In the genomic region with DNA sequence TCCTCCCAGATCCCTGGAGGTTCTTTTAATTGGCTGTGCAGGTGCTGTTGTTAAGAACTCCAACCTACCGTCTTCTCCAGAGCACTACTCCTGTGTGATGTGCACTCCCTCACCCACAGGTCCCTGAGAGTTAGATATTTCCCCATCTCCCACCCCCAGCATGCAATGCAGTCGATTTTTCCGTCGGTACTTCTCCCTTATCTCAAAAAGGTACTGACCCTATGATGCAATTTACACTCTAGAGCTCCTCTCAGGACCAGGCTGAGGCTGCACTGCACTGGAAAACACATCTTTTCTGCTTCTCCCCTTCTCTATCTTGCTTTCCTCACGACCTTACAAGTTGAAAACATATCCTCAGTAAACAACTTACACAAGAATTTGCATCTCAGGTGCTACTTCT, we compare ENCODE assay signal across 25 cellular contexts.
DNase-seq lines count a peak whose midpoint lies in the region; ATAC-seq and TF ChIP-seq lines count a peak whose summit lies in the region.
"Had no signal": no experiment of that assay in that cellular context is flagged by ENCODE, and none has a peak within 500 bp of the region (broad histone marks: within the 10 kb centered on the region; RNA-seq: fewer than 3 reads in every experiment).

No MANE protein-coding gene starts in this region.

- dilution Hi-C loops in IMR-90 (cut with HindIII; ENCODE audit: low sequenced_read_pairs, unreplicated experiment): no loop called here

- ATAC-seq in IMR-90 (ENCODE audit: low read depth) (no peak), right lobe of liver (peak in 3 of 4 donors; percentile 32 to 52 (median 44)), foreskin keratinocyte (no peak)
- ATAC-seq: GM12878 had no signal

- 67% methylated on average over 3 of the region's 5 CpGs; no CpG with 5 or more reads in 1 of the 2 experiments for WGBS in IMR-90 (ENCODE audit: extremely low coverage in 2 of 2, insufficient read length in 1 of 2), 2 experiments
- 31% methylated on average over 5 of the region's 5 CpGs for WGBS in right lobe of liver (ENCODE audit: insufficient coverage, low coverage, low lambda C conversion rate, missing lambda C conversion rate)
- 58 to 72% (median 68%) methylated on average over 5 of the region's 5 CpGs for WGBS in ovary, 3 donors

- TF ChIP-seq POLR2A in IMR-90 (IDR thresholded peaks at IDR 0.05; ENCODE audit: low read depth, low read length): no peak
- TF ChIP-seq POLR2A in right lobe of liver (IDR thresholded peaks at IDR 0.05): no peak
- TF ChIP-seq POLR2A in ovary (IDR thresholded peaks at IDR 0.05): no peak

- H2AK5ac ChIP-seq in IMR-90 (ENCODE audit: low read depth, low read length): no peak overlapping the region

- H2BK15ac ChIP-seq in IMR-90 (ENCODE audit: low read depth, low read length): no peak overlapping the region

- no peak overlapping the region for H4K8ac ChIP-seq in IMR-90 (ENCODE audit: low read depth in 2 of 2, low read length in 2 of 2)

- H3K9me3 Mint-ChIP-seq in Caco-2 (ENCODE audit: unreplicated experiment): peaks cover 9% of the 10 kb centered on the region
- H3K9me3 Mint-ChIP-seq in nephron: peaks cover 5% of the 10 kb centered on the region

- no peak overlapping the region for H4K91ac ChIP-seq in IMR-90 (ENCODE audit: insufficient read depth, low read depth, low read length)

- H3K4me2 ChIP-seq in IMR-90 (ENCODE audit: low read depth, low read length): no peak overlapping the region
- H3K4me2 ChIP-seq: BLaER1 had no signal

- in situ Hi-C loops in IMR-90 (cut with MboI; ENCODE audit: low sequenced_read_pairs): no loop called here

- peak in 1 of 2 experiments; percentile 19 for DNase-seq in Caco-2
- DNase-seq in IMR-90: no peak
- no peak for DNase-seq in right lobe of liver
- DNase-seq in ovary: no peak
- no peak for DNase-seq in effector CD8-positive, alpha-beta T cell (lab: John Stamatoyannopoulos, UW)
- DNase-seq in foreskin keratinocyte: no peak
- DNase-seq: 8988T; ACHN; BE2C; C1 segment of cervical spinal cord; Calu3; CD4-positive, alpha-beta memory T cell; CD4-positive, CD25-positive, alpha-beta regulatory T cell; CD8-positive, alpha-beta memory T cell; COR-L47; DMS 273 treated with DMSO at 0.1 percent for 48 hours; DMS153; DMS53; DMS79; DND-41; GDM1 had no signal

- H3K9me3 ChIP-seq in Caco-2 (no peaks in the 10 kb centered on the region), IMR-90 (ENCODE audit: control insufficient read depth, insufficient read depth, low read length) (peaks cover 9% of the 10 kb centered on the region), right lobe of liver (no peaks in the 10 kb centered on the region), ovary (no peaks in the 10 kb centered on the region)
- H3K9me3 ChIP-seq: BE2C had no signal

- no peak overlapping the region for H3K18ac ChIP-seq in IMR-90 (ENCODE audit: low read depth, low read length)

- H3K36me3 Mint-ChIP-seq in Caco-2 (ENCODE audit: insufficient read depth, unreplicated experiment) (peaks cover 6% of the 10 kb centered on the region), nephron (ENCODE audit: low read depth) (peaks cover 4% of the 10 kb centered on the region)
- H3K36me3 Mint-ChIP-seq: CD14-positive monocyte; CD4-positive, alpha-beta memory T cell; CD4-positive, CD25-positive, alpha-beta regulatory T cell; CD8-positive, alpha-beta memory T cell had no signal

- H2AFZ ChIP-seq in IMR-90 (replicated peaks; ENCODE audit: low read length, poor library complexity): no peak overlapping the region

- no peak for TF ChIP-seq CTCF in Caco-2 (IDR thresholded peaks at IDR 0.05; ENCODE audit: insufficient read depth in 1 of 2, low read depth in 1 of 2, low read length in 1 of 2, severe bottlenecking in 1 of 2, unreplicated experiment in 1 of 2)
- TF ChIP-seq CTCF in IMR-90 (conservative IDR thresholded peaks at IDR 0.05; ENCODE audit: low read depth, low read length): no peak
- TF ChIP-seq CTCF in right lobe of liver (IDR thresholded peaks at IDR 0.05): no peak
- TF ChIP-seq CTCF in nephron (IDR thresholded peaks at IDR 0.05; ENCODE audit: unreplicated experiment in 3 of 3): no peak
- TF ChIP-seq CTCF in ovary (IDR thresholded peaks at IDR 0.05): no peak
- no peak for TF ChIP-seq CTCF in foreskin keratinocyte (conservative IDR thresholded peaks at IDR 0.05)

- peak overlapping the region; percentile 29 for H3K27ac Mint-ChIP-seq in Caco-2 (ENCODE audit: unreplicated experiment)
- peak overlapping the region in 2 of 3 experiments; percentile 75 to 76 for H3K27ac Mint-ChIP-seq in nephron
- H3K27ac Mint-ChIP-seq: CD14-positive monocyte; CD4-positive, alpha-beta memory T cell; CD4-positive, CD25-positive, alpha-beta regulatory T cell; CD8-positive, alpha-beta memory T cell had no signal

- H3K9me1 ChIP-seq in IMR-90 (ENCODE audit: insufficient read depth, low read length): no peaks in the 10 kb centered on the region

- H2BK5ac ChIP-seq in IMR-90 (ENCODE audit: low read depth, low read length, poor library complexity, severe bottlenecking): no peak overlapping the region

- H4K5ac ChIP-seq in IMR-90 (ENCODE audit: low read depth, low read length): no peak overlapping the region

- BruUV-seq in Caco-2 (replicated peaks; lab: Mats Ljungman, UMichigan) (no TSS peak), IMR-90 (replicated peaks; lab: Mats Ljungman, UMichigan) (no TSS peak)

- CTCF ChIA-PET in Caco-2 (lab: Charles Lee): interaction anchor here (0.6 kb wide), 2 partner anchors 731 to 831 kb away, joined by 4 to 5 read pairs; no protein-coding TSS in a partner anchor
- CTCF ChIA-PET in IMR-90 (lab: Yijun Ruan, JAX): no interaction called here

- H3K4me1 ChIP-seq in Caco-2 (peaks cover 20% of the 10 kb centered on the region; the same call in 1 of the 2 replicates), IMR-90 (ENCODE audit: control insufficient read depth, insufficient read depth, low read length) (peaks cover 4% of the 10 kb centered on the region; the same call in 1 of the 2 replicates), right lobe of liver (no peaks in the 10 kb centered on the region), ovary (ENCODE audit: insufficient read depth) (no peaks in the 10 kb centered on the region), foreskin keratinocyte (no peaks in the 10 kb centered on the region)

- peaks cover 34% of the 10 kb centered on the region for H3K4me1 Mint-ChIP-seq in Caco-2 (ENCODE audit: low read depth, unreplicated experiment)
- peaks cover 67% of the 10 kb centered on the region for H3K4me1 Mint-ChIP-seq in nephron
- H3K4me1 Mint-ChIP-seq: CD14-positive monocyte; CD4-positive, alpha-beta memory T cell; CD4-positive, CD25-positive, alpha-beta regulatory T cell; CD8-positive, alpha-beta memory T cell had no signal

- H3K27me3 Mint-ChIP-seq in Caco-2 (ENCODE audit: insufficient read depth, unreplicated experiment) (no peaks in the 10 kb centered on the region), nephron (ENCODE audit: low read depth) (no peaks in the 10 kb centered on the region)
- H3K27me3 Mint-ChIP-seq: CD4-positive, alpha-beta memory T cell; CD4-positive, CD25-positive, alpha-beta regulatory T cell had no signal

- no peak for TF ChIP-seq EP300 in ovary (IDR thresholded peaks at IDR 0.05)

- no peak overlapping the region for H3K14ac ChIP-seq in IMR-90 (replicated peaks; ENCODE audit: low read depth, low read length)

- H3K79me1 ChIP-seq in IMR-90 (ENCODE audit: low read depth in 1 of 2, low read length in 2 of 2): no peaks in the 10 kb centered on the region

- H3K27me3 ChIP-seq in Caco-2 (replicated peaks; ENCODE audit: control insufficient read depth, insufficient read depth, low read length) (no peaks in the 10 kb centered on the region), IMR-90 (ENCODE audit: control insufficient read depth, insufficient read depth, low read length) (no peaks in the 10 kb centered on the region), right lobe of liver (no peaks in the 10 kb centered on the region), ovary (no peaks in the 10 kb centered on the region), foreskin keratinocyte (no peaks in the 10 kb centered on the region)
- H3K27me3 ChIP-seq: BE2C, BLaER1 had no signal

- H4K20me1 ChIP-seq in IMR-90 (ENCODE audit: insufficient read depth, low read length): no peaks in the 10 kb centered on the region
- H4K20me1 ChIP-seq: BLaER1 had no signal

- H3K9ac ChIP-seq in IMR-90 (ENCODE audit: low read depth, low read length): no peak overlapping the region
- H3K9ac ChIP-seq: BLaER1 had no signal

- no peak overlapping the region for H3K27ac ChIP-seq in IMR-90 (ENCODE audit: insufficient read depth, low read length)
- no peak overlapping the region for H3K27ac ChIP-seq in right lobe of liver
- H3K27ac ChIP-seq in ovary: no peak overlapping the region
- H3K27ac ChIP-seq in foreskin keratinocyte: no peak overlapping the region
- H3K27ac ChIP-seq: BLaER1 had no signal

- H2BK120ac ChIP-seq in IMR-90 (ENCODE audit: low read depth, low read length): no peak overlapping the region

- POLR2A ChIA-PET in Caco-2 (lab: Charles Lee) (no interaction called here), IMR-90 (lab: Charles Lee; ENCODE audit: unreplicated experiment) (no interaction called here)

- H2BK20ac ChIP-seq in IMR-90 (ENCODE audit: low read depth, low read length): no peak overlapping the region

- H3K36me3 ChIP-seq in Caco-2 (ENCODE audit: control insufficient read depth, insufficient read depth, low read length) (no peaks in the 10 kb centered on the region), IMR-90 (ENCODE audit: control insufficient read depth, insufficient read depth, low read length) (no peaks in the 10 kb centered on the region), right lobe of liver (no peaks in the 10 kb centered on the region), ovary (no peaks in the 10 kb centered on the region)
- H3K36me3 ChIP-seq: BE2C, BLaER1 had no signal

- H2AK9ac ChIP-seq in IMR-90 (replicated peaks; ENCODE audit: low read depth, low read length, poor library complexity): no peak overlapping the region

- no peak overlapping the region for H3K23ac ChIP-seq in IMR-90 (ENCODE audit: low read depth, low read length)

- H3K4ac ChIP-seq in IMR-90 (ENCODE audit: low read depth, low read length): no peak overlapping the region

- TF ChIP-seq RAD21 in IMR-90 (IDR thresholded peaks at IDR 0.05; ENCODE audit: low read length): no peak

- intact Hi-C loops in Caco-2 (cut with micrococcal nuclease; ENCODE audit: unreplicated experiment): no loop called here
- intact Hi-C loops in IMR-90 (cut with micrococcal nuclease): no loop called here
- intact Hi-C loops in right lobe of liver (cut with DNase I): no loop called here
- intact Hi-C loops in ovary (cut with DNase I): no loop called here

- no peak overlapping the region for H3K4me3 Mint-ChIP-seq in Caco-2 (ENCODE audit: unreplicated experiment)
- H3K4me3 Mint-ChIP-seq in nephron: no peak overlapping the region
- H3K4me3 Mint-ChIP-seq: CD14-positive monocyte; CD4-positive, alpha-beta memory T cell; CD4-positive, CD25-positive, alpha-beta regulatory T cell; CD8-positive, alpha-beta memory T cell had no signal

- no peak overlapping the region for H3K4me3 ChIP-seq in Caco-2 (ENCODE audit: low read depth, low read length)
- no peak overlapping the region for H3K4me3 ChIP-seq in IMR-90 (ENCODE audit: insufficient read depth, low read depth, low read length)
- H3K4me3 ChIP-seq in right lobe of liver: no peak overlapping the region
- H3K4me3 ChIP-seq in ovary: no peak overlapping the region
- H3K4me3 ChIP-seq: BLaER1, GM12878 had no signal

- H3K56ac ChIP-seq in IMR-90 (ENCODE audit: extremely low read depth, insufficient read depth, low read length): no peak overlapping the region

Comparison
In these comparisons a context has a peak if more than half of its experiments do, and no peak if none do; other contexts are left out.
1. ATAC-seq: peak in right lobe of liver (3 of 4); none in IMR-90 (single experiment) and foreskin keratinocyte (single experiment).